ENCODE assay signal across 15 cellular contexts in the genomic region with DNA sequence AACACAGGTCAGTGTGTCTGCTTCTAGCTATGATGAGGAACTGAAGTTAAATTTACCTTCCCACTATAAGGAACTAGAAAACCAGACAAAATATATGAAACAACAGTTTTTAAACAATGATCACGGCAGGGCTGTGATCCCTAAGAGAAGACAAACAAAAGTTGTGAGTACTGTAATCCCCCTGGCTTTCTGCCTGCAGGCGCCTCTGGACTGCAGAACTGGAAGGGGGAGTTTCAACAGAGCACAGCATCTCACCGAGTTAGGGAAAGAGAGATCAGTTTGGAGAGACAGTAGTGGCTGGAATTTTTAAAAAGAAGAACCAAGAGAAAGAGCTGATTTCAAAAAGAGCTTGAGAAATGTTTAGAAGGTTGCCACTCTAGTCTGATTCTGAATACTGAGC.
DNase-seq lines count a peak whose midpoint lies in the region; ATAC-seq and TF ChIP-seq lines count a peak whose summit lies in the region.
"Had no signal": no experiment of that assay in that cellular context is flagged by ENCODE, and none has a peak within 500 bp of the region (broad histone marks: within the 10 kb centered on the region; RNA-seq: fewer than 3 reads in every experiment).

No MANE protein-coding gene starts in this region.

- H2AFZ ChIP-seq in GM23248 (peak overlapping the region; percentile 96), OCI-LY7 (ENCODE audit: low read length) (peak overlapping the region; percentile 69)

- H3K4me1 Mint-ChIP-seq in progenitor cell of endocrine pancreas (ENCODE audit: low read depth): peaks cover 3% of the 10 kb centered on the region

- H3K9me3 Mint-ChIP-seq in progenitor cell of endocrine pancreas (ENCODE audit: low read depth): no peaks in the 10 kb centered on the region
- H3K9me3 Mint-ChIP-seq: activated naive CD4-positive, alpha-beta T cell treated with anti-CD3 and anti-CD28 coated beads for 36 hours had no signal

- POLR2A ChIA-PET in OCI-LY7 (lab: Charles Lee): interaction anchor here (0.6 kb wide), 1 partner anchor 16 kb away, joined by 4 read pairs; no protein-coding TSS in a partner anchor

- H3K9me2 ChIP-seq in GM23248 (ENCODE audit: insufficient read depth): no peaks in the 10 kb centered on the region
- no peaks in the 10 kb centered on the region for H3K9me2 ChIP-seq in OCI-LY7 (ENCODE audit: insufficient read depth, low read length)

- H3K4me1 ChIP-seq in GM23248 (ENCODE audit: insufficient read depth) (peaks cover 5% of the 10 kb centered on the region; the same call in 1 of the 2 replicates), OCI-LY7 (ENCODE audit: insufficient read depth, low read length, poor library complexity, severe bottlenecking) (no peaks in the 10 kb centered on the region)

- H3K4me3 ChIP-seq in GM23248 (no peak overlapping the region), OCI-LY7 (ENCODE audit: low read depth, low read length, poor library complexity, severe bottlenecking) (no peak overlapping the region), fibroblast of the aortic adventitia (ENCODE audit: low read depth, low read length) (no peak overlapping the region)
- H3K4me3 ChIP-seq: stomach had no signal

- peak overlapping the region; percentile 63 for H3K27ac Mint-ChIP-seq in progenitor cell of endocrine pancreas
- H3K27ac Mint-ChIP-seq: activated naive CD4-positive, alpha-beta T cell treated with anti-CD3 and anti-CD28 coated beads for 36 hours had no signal

- CTCF ChIA-PET in OCI-LY7 (lab: Charles Lee; ENCODE audit: unreplicated experiment): no interaction called here

- no peak overlapping the region for H3K27ac ChIP-seq in GM23248
- H3K27ac ChIP-seq in OCI-LY7 (ENCODE audit: low read depth, low read length, poor library complexity, severe bottlenecking): no peak overlapping the region

- H4K20me1 ChIP-seq in GM23248 (ENCODE audit: insufficient read depth) (no peaks in the 10 kb centered on the region), OCI-LY7 (ENCODE audit: insufficient read depth, low read length) (no peaks in the 10 kb centered on the region)

- H3K4me3 Mint-ChIP-seq in progenitor cell of endocrine pancreas (ENCODE audit: low read depth): no peak overlapping the region
- H3K4me3 Mint-ChIP-seq: activated naive CD4-positive, alpha-beta T cell treated with anti-CD3 and anti-CD28 coated beads for 36 hours had no signal

- no peaks in the 10 kb centered on the region for H3K79me2 ChIP-seq in GM23248 (ENCODE audit: insufficient read depth)
- H3K79me2 ChIP-seq in OCI-LY7 (ENCODE audit: insufficient read depth, low read depth, low read length): no peaks in the 10 kb centered on the region

- DNase-seq in GM23248: peak; percentile 10
- no peak for DNase-seq in OCI-LY7 (ENCODE audit: low spot score)
- peak; percentile 41 for DNase-seq in fibroblast of the aortic adventitia (ENCODE audit: low read depth)
- DNase-seq in progenitor cell of endocrine pancreas (ENCODE audit: low spot score, unreplicated experiment): no peak
- DNase-seq in NCI-H2196 treated with DMSO at 0.1 percent for 48 hours (lab: John Stamatoyannopoulos, UW; ENCODE audit: unreplicated experiment): no peak
- DNase-seq in NCI-H1048 (lab: John Stamatoyannopoulos, UW): no peak
- DNase-seq in HuH-7.5 (ENCODE audit: low spot score): no peak
- DNase-seq: activated CD4-positive, alpha-beta T cell treated with anti-CD3 and anti-CD28 coated beads, Interleukin-2, amount 50 U/mL, for 4 hours; activated T-cell treated with anti-CD3 and anti-CD28 coated beads for 4 hours; left ventricle myocardium superior; NCI-H1694 treated with DMSO at 0.1 percent for 48 hours; sigmoid colon; stomach had no signal

- H3K9me3 ChIP-seq in GM23248 (ENCODE audit: low read depth) (no peaks in the 10 kb centered on the region), OCI-LY7 (ENCODE audit: low read length) (no peaks in the 10 kb centered on the region)
- H3K9me3 ChIP-seq: sigmoid colon, stomach had no signal

- H3K36me3 Mint-ChIP-seq in progenitor cell of endocrine pancreas (ENCODE audit: insufficient read depth): no peaks in the 10 kb centered on the region

- TF ChIP-seq CTCF in OCI-LY7 (conservative IDR thresholded peaks at IDR 0.05; ENCODE audit: low read length) (no peak), fibroblast of the aortic adventitia (IDR thresholded peaks at IDR 0.05; ENCODE audit: insufficient read depth, low read length) (no peak), progenitor cell of endocrine pancreas (IDR thresholded peaks at IDR 0.05; ENCODE audit: unreplicated experiment) (no peak)

- H3K36me3 ChIP-seq in GM23248 (ENCODE audit: low read depth): no peaks in the 10 kb centered on the region
- no peaks in the 10 kb centered on the region for H3K36me3 ChIP-seq in OCI-LY7 (ENCODE audit: insufficient read depth, low read length)
- H3K36me3 ChIP-seq: sigmoid colon, stomach had no signal

- no peak for ATAC-seq in GM21717 (IDR thresholded peaks at IDR 0.05; ENCODE audit: unreplicated experiment)

- no TSS peak for BruUV-seq in OCI-LY7 (replicated peaks; lab: Mats Ljungman, UMichigan)

- peaks cover 14% of the 10 kb centered on the region for H3K27me3 Mint-ChIP-seq in progenitor cell of endocrine pancreas

- no peak overlapping the region for H3K4me2 ChIP-seq in GM23248 (ENCODE audit: unreplicated experiment)
- no peak overlapping the region for H3K4me2 ChIP-seq in OCI-LY7 (ENCODE audit: low read length)

- in situ Hi-C loops in GM23248 (cut with MboI): loop anchor here (25.0 kb wide), 2 partner anchors 250 to 525 kb away; no protein-coding TSS in a partner anchor

- intact Hi-C loops in OCI-LY7 (cut with micrococcal nuclease; ENCODE audit: unreplicated experiment): loop anchor here (1.0 to 5.0 kb wide), 2 partner anchors 142 to 525 kb away; no protein-coding TSS in a partner anchor

- H3F3A ChIP-seq in GM23248 (ENCODE audit: insufficient read depth): no peaks in the 10 kb centered on the region

- H3K9ac ChIP-seq in GM23248: 0 out of 2 replicates have a peak overlapping the region, but pooled peaks have one; percentile 13

- WGBS in GM23248 (ENCODE audit: low coverage in 1 of 2, low lambda C conversion rate in 2 of 2, missing lambda C conversion rate in 2 of 2), 2 experiments: 4 to 12% methylated on average over 3 of the region's 3 CpGs

- no peaks in the 10 kb centered on the region for H3K27me3 ChIP-seq in GM23248 (replicated peaks; ENCODE audit: insufficient read depth)
- H3K27me3 ChIP-seq: sigmoid colon, stomach had no signal

Comparison
In these comparisons a context has a peak if more than half of its experiments do, and no peak if none do; other contexts are left out.
1. DNase-seq: peak in GM23248 (single experiment) and fibroblast of the aortic adventitia (single experiment); none in OCI-LY7 (single experiment), progenitor cell of endocrine pancreas (single experiment), NCI-H2196 treated with DMSO at 0.1 percent for 48 hours (single experiment), NCI-H1048 (single experiment) and HuH-7.5 (single experiment).